Comparison of ENCODE assay signal across 8 cellular contexts in genomic region chr5:172688735-172689572, GRCh38.
A peak's percentile ranks its signal among the peaks of the same experiment; 100 is the strongest.
DNase-seq lines count a peak whose midpoint lies in the region; ATAC-seq and TF ChIP-seq lines count a peak whose summit lies in the region.

No MANE protein-coding gene starts in this region.

- DNase-seq in GM12865 (ENCODE audit: low read depth) (peak; percentile 24), RPMI8226 (peak; percentile 58), epithelial cell of esophagus (ENCODE audit: low read depth) (peak; percentile 64), NCI-H526 treated with DMSO at 0.1 percent for 48 hours (lab: John Stamatoyannopoulos, UW) (no peak), NCI-H446 (lab: John Stamatoyannopoulos, UW) (no peak), putamen (ENCODE audit: low spot score) (no peak)

- H3K27ac ChIP-seq in skin epidermis, result peak overlapping the region in 14 of 21 experiments; percentile 3 to 78 (median 29)

- TF ChIP-seq CTCF in GM12865 (IDR thresholded peaks at IDR 0.05; ENCODE audit: insufficient read depth, low read depth, low read length, missing control alignments) (no peak), epithelial cell of esophagus (IDR thresholded peaks at IDR 0.05; ENCODE audit: insufficient read depth, low read depth, low read length, missing control alignments) (no peak)

- ATAC-seq in HG03025 (IDR thresholded peaks at IDR 0.05; ENCODE audit: low FRiP score, unreplicated experiment), result no peak

- no peak overlapping the region for H3K4me3 ChIP-seq in GM12865 (ENCODE audit: low read depth, low read length)
- no peak overlapping the region for H3K4me3 ChIP-seq in epithelial cell of esophagus (ENCODE audit: low read length)
- no peak overlapping the region for H3K4me3 ChIP-seq in skin epidermis

Comparison
In these comparisons a context has a peak if more than half of its experiments do, and no peak if none do; other contexts are left out.
1. DNase-seq: peak in GM12865 (single experiment), RPMI8226 (single experiment) and epithelial cell of esophagus (single experiment); none in NCI-H526 treated with DMSO at 0.1 percent for 48 hours (single experiment), NCI-H446 (0 of 2) and putamen (single experiment).